ENCODE assay signal across 1 cellular context in genomic region chr20:37308098-37309050, GRCh38.
TF ChIP-seq lines count a peak whose summit lies in the region.

No MANE protein-coding gene starts in this region.

TF ChIP-seq in IMR-90, 13 proteins besides CTCF, POLR2A, EP300 and RAD21 (continued from another document):
- TF ChIP-seq MXI1 (IDR thresholded peaks at IDR 0.05; ENCODE audit: borderline replicate concordance, low read depth, low read length) (no peak), CEBPB (IDR thresholded peaks at IDR 0.05; ENCODE audit: low read depth, low read length) (no peak), USF2 (IDR thresholded peaks at IDR 0.05; ENCODE audit: low read depth, low read length) (no peak), ELK1 (IDR thresholded peaks at IDR 0.05; ENCODE audit: borderline replicate concordance, low read depth, low read length) (no peak), SMC3 (IDR thresholded peaks at IDR 0.05; ENCODE audit: low read depth, low read length) (no peak), CHD1 (IDR thresholded peaks at IDR 0.05; ENCODE audit: low read depth, low read length) (no peak)
TF ChIP-seq in IMR-90: peak in this region for 0.
